12 cellular contexts compared by ENCODE assay signal in genomic region chr2:237059155-237059875, GRCh38. TPM values are rescaled to one million over a fixed set of nuclear protein-coding genes. Genes with fewer than 3 reads are reported as not detected.
A peak's percentile ranks its signal among the peaks of the same experiment; 100 is the strongest.
DNase-seq lines count a peak whose midpoint lies in the region; ATAC-seq and FAIRE-seq lines count a peak whose summit lies in the region.
"Had no signal": no experiment of that assay in that cellular context is flagged by ENCODE, and none has a peak within 500 bp of the region (broad histone marks: within the 10 kb centered on the region; RNA-seq: fewer than 3 reads in every experiment).

No MANE protein-coding gene starts in this region.

- no peaks in the 10 kb centered on the region for H3K27me3 ChIP-seq in small intestine (ENCODE audit: control insufficient read depth in 2 of 2, insufficient read depth in 2 of 2, low read length in 2 of 2)
- H3K27me3 ChIP-seq: uterus had no signal

- H3K36me3 ChIP-seq in small intestine (ENCODE audit: control insufficient read depth in 2 of 2, insufficient read depth in 2 of 2, low read length in 2 of 2) = no peaks in the 10 kb centered on the region
- H3K36me3 ChIP-seq: uterus had no signal

- no peak for FAIRE-seq in small intestine (lab: Jason Lieb, UNC)

- ATAC-seq in GM18909 (IDR thresholded peaks at IDR 0.05; ENCODE audit: poor library complexity, unreplicated experiment) (peak; percentile 74), HG02798 (IDR thresholded peaks at IDR 0.05; ENCODE audit: poor library complexity, unreplicated experiment) (peak; percentile 80)
- ATAC-seq: left lobe of liver had no signal

- H3K4me3 ChIP-seq in small intestine (ENCODE audit: low read depth in 1 of 2, low read length in 2 of 2) = no peak overlapping the region
- H3K4me3 ChIP-seq: uterus had no signal

- no peaks in the 10 kb centered on the region for H3K4me1 ChIP-seq in small intestine (ENCODE audit: control insufficient read depth in 2 of 2, insufficient read depth in 1 of 2, low read depth in 1 of 2, low read length in 1 of 2)
- H3K4me1 ChIP-seq: uterus had no signal

- 46 to 63% (median 60%) methylated on average over 8 of the region's 8 CpGs for WGBS in small intestine, 3 donors

- DNase-seq in DMS79 (lab: John Stamatoyannopoulos, UW) (peak; percentile 42), NAMALWA (ENCODE audit: low spot score) (peak; percentile 78), NCI-H1694 (lab: John Stamatoyannopoulos, UW) (no peak), caudate nucleus (lab: John Stamatoyannopoulos, UW) (no peak), small intestine (no peak), OCI-M2 (lab: John Stamatoyannopoulos, UW; ENCODE audit: unreplicated experiment) (no peak)
- DNase-seq: activated CD8-positive, alpha-beta memory T cell treated with anti-CD3 and anti-CD28 coated beads, Interleukin-2, amount 50 U/mL, for 48 hours; NCI-H774; uterus had no signal

- no peak overlapping the region for H3K27ac ChIP-seq in caudate nucleus (ENCODE audit: low read depth, low read length)
- H3K27ac ChIP-seq in small intestine (ENCODE audit: low read depth in 1 of 2, low read length in 1 of 2) = peak overlapping the region in 1 of 2 donors; percentile 51
- H3K27ac ChIP-seq: uterus had no signal

- no peaks in the 10 kb centered on the region for H3K9me3 ChIP-seq in small intestine (ENCODE audit: control insufficient read depth, low read depth)
- H3K9me3 ChIP-seq: uterus had no signal

RNA-seq across cellular contexts. Expression of gene COPS8, which starts 26.4 kb away (rescaled TPM):
- polyA plus RNA-seq in small intestine = 10 to 100 TPM; 18.9 to 32.1 (median 21.9) TPM

Comparison
In these comparisons a context has a peak if more than half of its experiments do, and no peak if none do; other contexts are left out.
1. DNase-seq: peak in DMS79 (single experiment) and NAMALWA (single experiment); none in NCI-H1694 (single experiment), caudate nucleus (0 of 61), small intestine (single experiment) and OCI-M2 (single experiment).